1 cellular context compared by ENCODE assay signal in genomic region chr11:22829231-22830081, GRCh38.
A peak's percentile ranks its signal among the peaks of the same experiment; 100 is the strongest.
TF ChIP-seq lines count a peak whose summit lies in the region.

SVIP (minus strand) TSS chr11:22829801; CDS start chr11:22829748, 53 bp downstream.

TF ChIP-seq in HepG2, 621 proteins besides CTCF, POLR2A, EP300 and RAD21 (continued from another document):
- TF ChIP-seq ARID5B (CRISPR knock-in tag; IDR thresholded peaks at IDR 0.05) (peak; percentile 35), DRAP1 (CRISPR knock-in tag; IDR thresholded peaks at IDR 0.05) (peak; percentile 50), SP5 (CRISPR knock-in tag; IDR thresholded peaks at IDR 0.05; ENCODE audit: borderline replicate concordance, low read depth) (peak; percentile 92), CREB1 (IDR thresholded peaks at IDR 0.05) (no peak), CREB1 (CRISPR knock-in tag; IDR thresholded peaks at IDR 0.05) (no peak), SIN3A (IDR thresholded peaks at IDR 0.05; ENCODE audit: borderline replicate concordance, low read depth, low read length) (peak; percentile 57; the same call in 1 of the 2 replicates), GABPA (IDR thresholded peaks at IDR 0.05; ENCODE audit: low read depth, low read length) (no peak; the same call in 1 of the 2 replicates), GABPA (CRISPR knock-in tag; IDR thresholded peaks at IDR 0.05; ENCODE audit: low read depth) (0 out of 2 replicates have a peak, but pooled peaks have one; percentile 35), NRL (CRISPR knock-in tag; IDR thresholded peaks at IDR 0.05; ENCODE audit: borderline replicate concordance) (no peak), DMTF1 (CRISPR knock-in tag; IDR thresholded peaks at IDR 0.05) (no peak), FOSL2 (CRISPR knock-in tag; IDR thresholded peaks at IDR 0.05) (peak; percentile 33; the same call in 1 of the 2 replicates), NFYC (CRISPR knock-in tag; IDR thresholded peaks at IDR 0.05) (no peak), TAF15 (IDR thresholded peaks at IDR 0.05; ENCODE audit: low read depth, low read length, poor library complexity, severe bottlenecking) (peak; percentile 35), TRAFD1 (CRISPR knock-in tag; IDR thresholded peaks at IDR 0.05; ENCODE audit: borderline replicate concordance) (no peak), TOE1 (CRISPR knock-in tag; IDR thresholded peaks at IDR 0.05) (no peak), ZNF75D (CRISPR knock-in tag; IDR thresholded peaks at IDR 0.05; ENCODE audit: borderline replicate concordance) (no peak), STAT5B (CRISPR knock-in tag; IDR thresholded peaks at IDR 0.05) (no peak), CSRNP2 (CRISPR knock-in tag; conservative IDR thresholded peaks at IDR 0.05; ENCODE audit: low read depth) (no peak), MYC (CRISPR knock-in tag; IDR thresholded peaks at IDR 0.05; ENCODE audit: borderline replicate concordance) (peak; percentile 58; the same call in 1 of the 2 replicates), CREBL2 (CRISPR knock-in tag; IDR thresholded peaks at IDR 0.05; ENCODE audit: borderline replicate concordance) (no peak), ZMYM2 (CRISPR knock-in tag; IDR thresholded peaks at IDR 0.05) (no peak), GATAD1 (CRISPR knock-in tag; IDR thresholded peaks at IDR 0.05) (peak; percentile 45), ZFYVE20 (CRISPR knock-in tag; IDR thresholded peaks at IDR 0.05; ENCODE audit: borderline replicate concordance, low read depth) (no peak)
